In the genomic region with DNA sequence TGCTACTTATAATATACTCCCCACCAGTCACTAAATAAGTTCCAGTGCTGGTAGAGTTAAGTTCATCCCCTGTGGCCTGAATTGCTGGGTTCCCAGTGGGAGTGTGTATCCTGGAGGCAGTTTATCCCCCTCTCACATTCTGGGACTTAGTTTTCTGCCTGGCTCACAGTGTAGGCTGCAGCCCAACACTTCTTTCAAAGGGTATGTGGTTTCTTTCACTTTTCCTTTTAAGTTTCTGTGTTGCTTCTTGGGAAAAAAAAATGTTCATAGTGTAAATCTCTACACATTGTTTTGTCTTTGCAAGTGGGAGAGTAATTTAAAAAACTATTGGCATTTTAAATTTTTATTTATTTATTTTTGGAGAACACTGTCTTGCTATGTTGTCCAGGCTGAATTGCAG, we compare ENCODE assay signal across 17 cellular contexts.
A peak's percentile ranks its signal among the peaks of the same experiment; 100 is the strongest.
DNase-seq lines count a peak whose midpoint lies in the region; ATAC-seq and TF ChIP-seq lines count a peak whose summit lies in the region.
"Had no signal": no experiment of that assay in that cellular context is flagged by ENCODE, and none has a peak within 500 bp of the region (broad histone marks: within the 10 kb centered on the region; RNA-seq: fewer than 3 reads in every experiment).

No MANE protein-coding gene starts in this region.

- H3K27ac ChIP-seq in MM.1S (ENCODE audit: low read length) (no peak overlapping the region), transverse colon (no peak overlapping the region)
- H3K27ac ChIP-seq: 22Rv1, A549, C4-2B had no signal

- no peaks in the 10 kb centered on the region for H3K4me1 Mint-ChIP-seq in activated CD4-positive, alpha-beta T cell treated with anti-CD3 and anti-CD28 coated beads, Interleukin-2, amount 10 ng/mL, durations not matched to agents 7 days and 5 days
- no peaks in the 10 kb centered on the region for H3K4me1 Mint-ChIP-seq in activated CD4-positive, alpha-beta T cell treated with anti-CD3 and anti-CD28 coated beads for 36 hours

- H3K9me2 ChIP-seq in MM.1S (replicated peaks; ENCODE audit: insufficient read depth, low read length): no peaks in the 10 kb centered on the region

- no peaks in the 10 kb centered on the region for H3K9me3 ChIP-seq in MM.1S (replicated peaks; ENCODE audit: insufficient read depth, low read length)
- H3K9me3 ChIP-seq in transverse colon: no peaks in the 10 kb centered on the region
- H3K9me3 ChIP-seq: A549, Caco-2 had no signal

- no peaks in the 10 kb centered on the region for H3K27me3 Mint-ChIP-seq in activated CD4-positive, alpha-beta T cell treated with anti-CD3 and anti-CD28 coated beads, Interleukin-2, amount 10 ng/mL, durations not matched to agents 7 days and 5 days
- no peaks in the 10 kb centered on the region for H3K27me3 Mint-ChIP-seq in activated CD4-positive, alpha-beta T cell treated with anti-CD3 and anti-CD28 coated beads for 36 hours
- H3K27me3 Mint-ChIP-seq: B cell; CD4-positive, alpha-beta T cell had no signal

- intact Hi-C loops in activated CD4-positive, alpha-beta T cell treated with anti-CD3 and anti-CD28 coated beads for 36 hours (cut with DNase I, micrococcal nuclease): no loop called here
- intact Hi-C loops in transverse colon (cut with DNase I; ENCODE audit: low total_unique reads): no loop called here

- TF ChIP-seq CTCF in MM.1S (IDR thresholded peaks at IDR 0.05; ENCODE audit: low read length): no peak
- no peak for TF ChIP-seq CTCF in transverse colon (IDR thresholded peaks at IDR 0.05)

- no peaks in the 10 kb centered on the region for H3F3A ChIP-seq in MM.1S (ENCODE audit: insufficient read depth, low read length)

- H3K9me3 Mint-ChIP-seq in activated CD4-positive, alpha-beta T cell treated with anti-CD3 and anti-CD28 coated beads, Interleukin-2, amount 10 ng/mL, durations not matched to agents 7 days and 5 days: no peaks in the 10 kb centered on the region
- no peaks in the 10 kb centered on the region for H3K9me3 Mint-ChIP-seq in activated CD4-positive, alpha-beta T cell treated with anti-CD3 and anti-CD28 coated beads for 36 hours (ENCODE audit: low read depth)
- H3K9me3 Mint-ChIP-seq: CD4-positive, alpha-beta T cell had no signal

- H4K20me1 ChIP-seq in MM.1S (ENCODE audit: insufficient read depth, low read length): no peaks in the 10 kb centered on the region

- no peaks in the 10 kb centered on the region for H3K36me3 Mint-ChIP-seq in activated CD4-positive, alpha-beta T cell treated with anti-CD3 and anti-CD28 coated beads, Interleukin-2, amount 10 ng/mL, durations not matched to agents 7 days and 5 days (ENCODE audit: low read depth)
- H3K36me3 Mint-ChIP-seq in activated CD4-positive, alpha-beta T cell treated with anti-CD3 and anti-CD28 coated beads for 36 hours (ENCODE audit: low read depth): no peaks in the 10 kb centered on the region

- DNase-seq in activated CD4-positive, alpha-beta T cell treated with anti-CD3 and anti-CD28 coated beads, Interleukin-2, amount 10 ng/mL, durations not matched to agents 7 days and 5 days: no peak
- no peak for DNase-seq in activated CD4-positive, alpha-beta T cell treated with anti-CD3 and anti-CD28 coated beads for 36 hours
- peak; percentile 56 for DNase-seq in MM.1S
- no peak for DNase-seq in GDM1 (lab: John Stamatoyannopoulos, UW)
- DNase-seq in transverse colon: no peak
- DNase-seq: Caco-2; CD4-positive, alpha-beta T cell; GF-D8; H9; IMR-90; KBM-7 had no signal

- H3K4me3 Mint-ChIP-seq in activated CD4-positive, alpha-beta T cell treated with anti-CD3 and anti-CD28 coated beads, Interleukin-2, amount 10 ng/mL, durations not matched to agents 7 days and 5 days: no peak overlapping the region
- no peak overlapping the region for H3K4me3 Mint-ChIP-seq in activated CD4-positive, alpha-beta T cell treated with anti-CD3 and anti-CD28 coated beads for 36 hours
- H3K4me3 Mint-ChIP-seq: B cell; CD4-positive, alpha-beta T cell; H9 had no signal

- H3K27ac Mint-ChIP-seq in activated CD4-positive, alpha-beta T cell treated with anti-CD3 and anti-CD28 coated beads, Interleukin-2, amount 10 ng/mL, durations not matched to agents 7 days and 5 days: peak overlapping the region; percentile 60
- H3K27ac Mint-ChIP-seq in activated CD4-positive, alpha-beta T cell treated with anti-CD3 and anti-CD28 coated beads for 36 hours: no peak overlapping the region
- H3K27ac Mint-ChIP-seq: B cell; CD4-positive, alpha-beta T cell had no signal

- POLR2A ChIA-PET in activated CD4-positive, alpha-beta T cell treated with anti-CD3 and anti-CD28 coated beads, Interleukin-2, amount 10 ng/mL, durations not matched to agents 7 days and 5 days (lab: Charles Lee): no interaction called here
- POLR2A ChIA-PET in activated CD4-positive, alpha-beta T cell treated with anti-CD3 and anti-CD28 coated beads for 36 hours (lab: Charles Lee): no interaction called here

- H3K9ac ChIP-seq in MM.1S (ENCODE audit: low read length): no peak overlapping the region

- CTCF ChIA-PET in activated CD4-positive, alpha-beta T cell treated with anti-CD3 and anti-CD28 coated beads, Interleukin-2, amount 10 ng/mL, durations not matched to agents 7 days and 5 days (lab: Charles Lee): interaction anchor here (0.6 kb wide), 1 partner anchor 545 kb away, joined by 5 read pairs; no protein-coding TSS in a partner anchor
- CTCF ChIA-PET in activated CD4-positive, alpha-beta T cell treated with anti-CD3 and anti-CD28 coated beads for 36 hours (lab: Charles Lee): no interaction called here

- in situ Hi-C loops in transverse colon (cut with MboI; ENCODE audit: low pct_ligation_motif_present in 1 of 4, low pct_unique_long_range_greater_than_20kb in 1 of 4, low sequenced_read_pairs in 3 of 4): no loop called here

- peaks cover 13% of the 10 kb centered on the region for H3K4me1 ChIP-seq in MM.1S (ENCODE audit: low read length)
- no peaks in the 10 kb centered on the region for H3K4me1 ChIP-seq in transverse colon
- H3K4me1 ChIP-seq: A549, Caco-2 had no signal

- ATAC-seq in activated CD4-positive, alpha-beta T cell treated with anti-CD3 and anti-CD28 coated beads for 36 hours: no peak
- ATAC-seq in HG02798 (IDR thresholded peaks at IDR 0.05; ENCODE audit: poor library complexity, unreplicated experiment) (peak; percentile 43), GM21515 (IDR thresholded peaks at IDR 0.05; ENCODE audit: unreplicated experiment) (no peak)
- ATAC-seq: A549 had no signal

- TF ChIP-seq EP300 in transverse colon (IDR thresholded peaks at IDR 0.05; ENCODE audit: low read depth): no peak

- H3K4me3 ChIP-seq in MM.1S (ENCODE audit: low read length) (no peak overlapping the region), transverse colon (no peak overlapping the region)
- H3K4me3 ChIP-seq: A549 had no signal

- 0 out of 2 replicates have a peak overlapping the region, but pooled peaks have one; percentile 15 for H2AFZ ChIP-seq in MM.1S (ENCODE audit: low read length)

- H3K4me2 ChIP-seq in MM.1S (ENCODE audit: low read depth, low read length): peak overlapping the region; percentile 81; the same call in 1 of the 2 replicates
- H3K4me2 ChIP-seq: A549 had no signal

- H3K36me3 ChIP-seq in MM.1S (replicated peaks; ENCODE audit: insufficient read depth, low read length) (no peaks in the 10 kb centered on the region), transverse colon (no peaks in the 10 kb centered on the region)

- H3K79me2 ChIP-seq in MM.1S (ENCODE audit: low read length): no peaks in the 10 kb centered on the region

- TF ChIP-seq POLR2A in transverse colon (IDR thresholded peaks at IDR 0.05): no peak

- no peaks in the 10 kb centered on the region for H3K27me3 ChIP-seq in MM.1S (replicated peaks; ENCODE audit: insufficient read depth, low read length)
- H3K27me3 ChIP-seq in transverse colon: no peaks in the 10 kb centered on the region
